8 cellular contexts compared by ENCODE assay signal in the genomic region with DNA sequence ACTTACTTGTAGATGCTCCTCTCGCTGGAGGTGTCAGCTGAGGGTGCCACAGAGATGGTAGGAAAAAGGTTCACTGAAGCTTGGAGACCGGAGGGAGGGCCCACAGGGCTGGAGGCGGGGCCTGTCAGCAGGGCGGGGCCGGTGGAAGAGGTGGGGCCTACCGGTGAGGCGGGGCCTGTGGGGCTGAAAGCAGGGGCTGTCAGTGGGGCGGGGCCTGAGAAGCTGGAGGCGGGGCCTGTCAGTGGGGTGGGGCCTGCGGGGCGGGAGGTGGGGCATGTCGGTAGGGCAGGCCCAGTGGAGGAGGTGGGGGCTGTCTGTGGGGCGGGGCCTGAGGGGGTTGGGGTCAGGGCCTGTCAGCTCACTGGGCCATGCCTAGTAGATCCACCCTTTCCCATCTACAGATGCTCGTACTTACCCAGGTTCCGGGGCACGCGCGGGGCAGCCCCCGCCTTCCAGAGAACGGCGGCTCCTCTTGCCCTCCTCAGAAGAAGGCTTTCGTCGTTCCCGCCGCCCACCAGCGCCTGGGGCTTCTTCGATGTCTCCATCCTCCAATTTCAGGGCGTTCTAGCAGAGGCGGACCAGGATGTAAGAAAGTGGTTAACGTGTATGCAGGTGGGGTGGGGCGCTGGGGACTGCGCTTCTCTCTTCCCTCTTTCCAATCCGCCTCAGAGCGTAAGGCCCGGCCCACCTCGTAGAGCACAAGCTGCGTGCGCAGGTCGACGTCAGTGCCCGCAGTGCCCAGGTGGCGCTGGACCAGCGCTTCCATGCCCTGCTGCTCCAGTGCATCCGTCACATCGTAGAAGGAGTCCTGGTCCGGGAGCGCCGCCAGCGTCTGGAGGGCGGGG. TPM values are rescaled to one million over a fixed set of nuclear protein-coding genes. Genes with fewer than 3 reads are reported as not detected.
DNase-seq lines count a peak whose midpoint lies in the region; ATAC-seq and TF ChIP-seq lines count a peak whose summit lies in the region.

No MANE protein-coding gene starts in this region.

- DNase-seq in A172 (ENCODE audit: low spot score), result peak; percentile 72
- peak; percentile 83 for DNase-seq in activated naive CD4-positive, alpha-beta T cell treated with Interleukin-2 at 50 U/mL for 16 hours
- peak; percentile 98 for DNase-seq in iPS-NIHi7 (ENCODE audit: extremely low spot score)
- peak; percentile 78 to 86 for DNase-seq in stimulated activated CD8-positive, alpha-beta memory T cell treated with anti-CD3 and anti-CD28 coated beads, Interleukin-2, amount 100 ng/mL, for 48 hours (ENCODE audit: low read depth in 2 of 2)
- DNase-seq in NCI-H1694 (lab: John Stamatoyannopoulos, UW), result no peak

- ATAC-seq in GM18909 (IDR thresholded peaks at IDR 0.05; ENCODE audit: poor library complexity, unreplicated experiment) (peak; percentile 54), SK-N-SH treated with all-trans-retinoic acid at 6 μM for 48 hours (peak; percentile 72), GM21717 (IDR thresholded peaks at IDR 0.05; ENCODE audit: unreplicated experiment) (no peak)

TF ChIP-seq in SK-N-SH treated with all-trans-retinoic acid at 6 μM for 48 hours, 23 proteins besides CTCF, POLR2A, EP300 and RAD21:
- TF ChIP-seq ZFP30 (CRISPR knock-in tag; IDR thresholded peaks at IDR 0.05) (no peak), RARB (CRISPR knock-in tag; IDR thresholded peaks at IDR 0.05) (no peak), GLIS3 (CRISPR knock-in tag; IDR thresholded peaks at IDR 0.05) (no peak), TOX (CRISPR knock-in tag; IDR thresholded peaks at IDR 0.05; ENCODE audit: borderline replicate concordance) (no peak), ARNTL (CRISPR knock-in tag; IDR thresholded peaks at IDR 0.05; ENCODE audit: borderline replicate concordance, low read depth) (no peak), PPARA (CRISPR knock-in tag; IDR thresholded peaks at IDR 0.05; ENCODE audit: borderline replicate concordance) (no peak), ZNF565 (CRISPR knock-in tag; conservative IDR thresholded peaks at IDR 0.05; ENCODE audit: low read depth) (no peak), CSDC2 (CRISPR knock-in tag; IDR thresholded peaks at IDR 0.05) (no peak), TCF4 (CRISPR knock-in tag; IDR thresholded peaks at IDR 0.05; ENCODE audit: borderline replicate concordance) (no peak), ZFP3 (CRISPR knock-in tag; IDR thresholded peaks at IDR 0.05) (no peak), OSR1 (CRISPR knock-in tag; IDR thresholded peaks at IDR 0.05) (no peak), SNAI2 (CRISPR knock-in tag; IDR thresholded peaks at IDR 0.05) (no peak), ESRRG (CRISPR knock-in tag; IDR thresholded peaks at IDR 0.05) (no peak)
- TF ChIP-seq, protein P1, sequence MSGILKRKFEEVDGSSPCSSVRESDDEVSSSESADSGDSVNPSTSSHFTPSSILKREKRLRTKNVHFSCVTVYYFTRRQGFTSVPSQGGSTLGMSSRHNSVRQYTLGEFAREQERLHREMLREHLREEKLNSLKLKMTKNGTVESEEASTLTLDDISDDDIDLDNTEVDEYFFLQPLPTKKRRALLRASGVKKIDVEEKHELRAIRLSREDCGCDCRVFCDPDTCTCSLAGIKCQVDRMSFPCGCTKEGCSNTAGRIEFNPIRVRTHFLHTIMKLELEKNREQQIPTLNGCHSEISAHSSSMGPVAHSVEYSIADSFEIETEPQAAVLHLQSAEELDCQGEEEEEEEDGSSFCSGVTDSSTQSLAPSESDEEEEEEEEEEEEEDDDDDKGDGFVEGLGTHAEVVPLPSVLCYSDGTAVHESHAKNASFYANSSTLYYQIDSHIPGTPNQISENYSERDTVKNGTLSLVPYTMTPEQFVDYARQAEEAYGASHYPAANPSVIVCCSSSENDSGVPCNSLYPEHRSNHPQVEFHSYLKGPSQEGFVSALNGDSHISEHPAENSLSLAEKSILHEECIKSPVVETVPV (CRISPR knock-in tag; IDR thresholded peaks at IDR 0.05), result no peak
- TF ChIP-seq, protein P2, sequence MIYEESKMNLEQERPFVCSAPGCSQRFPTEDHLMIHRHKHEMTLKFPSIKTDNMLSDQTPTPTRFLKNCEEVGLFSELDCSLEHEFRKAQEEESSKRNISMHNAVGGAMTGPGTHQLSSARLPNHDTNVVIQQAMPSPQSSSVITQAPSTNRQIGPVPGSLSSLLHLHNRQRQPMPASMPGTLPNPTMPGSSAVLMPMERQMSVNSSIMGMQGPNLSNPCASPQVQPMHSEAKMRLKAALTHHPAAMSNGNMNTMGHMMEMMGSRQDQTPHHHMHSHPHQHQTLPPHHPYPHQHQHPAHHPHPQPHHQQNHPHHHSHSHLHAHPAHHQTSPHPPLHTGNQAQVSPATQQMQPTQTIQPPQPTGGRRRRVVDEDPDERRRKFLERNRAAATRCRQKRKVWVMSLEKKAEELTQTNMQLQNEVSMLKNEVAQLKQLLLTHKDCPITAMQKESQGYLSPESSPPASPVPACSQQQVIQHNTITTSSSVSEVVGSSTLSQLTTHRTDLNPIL (CRISPR knock-in tag; IDR thresholded peaks at IDR 0.05; ENCODE audit: low read depth), result no peak
- TF ChIP-seq, protein P3, sequence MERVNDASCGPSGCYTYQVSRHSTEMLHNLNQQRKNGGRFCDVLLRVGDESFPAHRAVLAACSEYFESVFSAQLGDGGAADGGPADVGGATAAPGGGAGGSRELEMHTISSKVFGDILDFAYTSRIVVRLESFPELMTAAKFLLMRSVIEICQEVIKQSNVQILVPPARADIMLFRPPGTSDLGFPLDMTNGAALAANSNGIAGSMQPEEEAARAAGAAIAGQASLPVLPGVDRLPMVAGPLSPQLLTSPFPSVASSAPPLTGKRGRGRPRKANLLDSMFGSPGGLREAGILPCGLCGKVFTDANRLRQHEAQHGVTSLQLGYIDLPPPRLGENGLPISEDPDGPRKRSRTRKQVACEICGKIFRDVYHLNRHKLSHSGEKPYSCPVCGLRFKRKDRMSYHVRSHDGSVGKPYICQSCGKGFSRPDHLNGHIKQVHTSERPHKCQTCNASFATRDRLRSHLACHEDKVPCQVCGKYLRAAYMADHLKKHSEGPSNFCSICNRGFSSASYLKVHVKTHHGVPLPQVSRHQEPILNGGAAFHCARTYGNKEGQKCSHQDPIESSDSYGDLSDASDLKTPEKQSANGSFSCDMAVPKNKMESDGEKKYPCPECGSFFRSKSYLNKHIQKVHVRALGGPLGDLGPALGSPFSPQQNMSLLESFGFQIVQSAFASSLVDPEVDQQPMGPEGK (CRISPR knock-in tag; IDR thresholded peaks at IDR 0.05; ENCODE audit: borderline replicate concordance), result no peak

RNA-seq across cellular contexts. Expression of a gene that starts 9.8 kb away (rescaled TPM):
- 48.0 and 59.4 TPM in 2 replicates for total RNA-seq in A172 (2014; rRNA removed; shearing (Covaris generic))

RNA-seq across cellular contexts. Expression of a gene that starts 10.5 kb away (rescaled TPM):
- 10.3 and 13.2 TPM in 2 replicates for total RNA-seq in A172 (2014; rRNA removed; shearing (Covaris generic))

RNA-seq across cellular contexts. Expression of a gene that starts 12.0 kb away (rescaled TPM):
- total RNA-seq in A172 (2014; rRNA removed; shearing (Covaris generic)), result 0.03 and 0.29 TPM in 2 replicates

RNA-seq across cellular contexts. Expression of a gene that starts 37.8 kb away (rescaled TPM):
- 0.24 and 0.48 TPM in 2 replicates for total RNA-seq in A172 (2014; rRNA removed; shearing (Covaris generic))

RNA-seq across cellular contexts. Expression of a gene that starts 42.6 kb away (rescaled TPM):
- total RNA-seq in A172 (2014; rRNA removed; shearing (Covaris generic)), result 0.14 TPM in 1 of 2 replicates, not detected in the other
